ENCODE assay signal across 7 cellular contexts in the genomic region with DNA sequence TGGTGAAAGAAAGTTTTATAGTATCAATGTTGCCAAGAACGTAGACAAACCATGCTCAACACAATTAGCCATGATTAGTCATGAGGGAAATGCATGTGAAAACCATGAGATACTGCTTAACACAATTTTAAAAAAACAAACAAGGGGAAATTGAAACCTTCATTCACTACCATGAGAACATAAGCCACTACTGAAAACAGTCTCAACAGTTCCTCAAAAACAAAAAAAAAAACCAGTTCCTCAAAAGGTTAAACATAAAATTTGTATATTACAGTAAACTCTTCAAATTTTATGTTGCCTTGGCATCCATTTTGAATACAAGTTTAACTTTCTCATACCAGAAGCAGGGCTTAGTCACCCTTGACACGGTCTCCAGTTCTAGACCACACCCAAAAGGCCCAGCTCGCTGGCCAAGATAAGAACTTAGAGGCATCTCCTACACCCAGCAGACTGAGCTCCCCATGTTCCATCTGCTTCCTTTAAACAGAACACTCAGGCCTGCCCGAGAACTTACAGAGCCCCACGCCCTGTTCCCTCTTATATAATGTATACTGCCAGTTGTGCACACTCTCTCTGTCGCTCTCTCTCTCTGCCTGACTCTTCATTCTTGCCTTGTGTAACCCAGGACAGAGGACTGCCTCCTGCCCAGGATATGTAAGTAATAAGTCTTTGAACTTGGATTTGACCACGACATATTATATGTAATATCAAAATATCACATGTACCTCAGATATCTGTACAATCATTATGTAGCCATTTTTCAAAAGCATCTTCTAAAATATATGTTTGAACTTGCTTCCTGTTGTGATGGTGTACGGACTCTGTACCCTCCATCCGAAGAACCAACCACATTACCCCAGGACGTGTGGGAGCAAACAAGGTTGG.
DNase-seq lines count a peak whose midpoint lies in the region; ATAC-seq, FAIRE-seq and TF ChIP-seq lines count a peak whose summit lies in the region.

No MANE protein-coding gene starts in this region.

- H2AFZ ChIP-seq in astrocyte (ENCODE audit: low read depth, low read length) = no peak overlapping the region

- peaks cover 18% of the 10 kb centered on the region for H3K36me3 Mint-ChIP-seq in astrocyte (ENCODE audit: low read depth, unreplicated experiment)
- peaks cover 26 to 36% of the 10 kb centered on the region in 2 donors for H3K36me3 Mint-ChIP-seq in stimulated activated naive B cell treated with anti-CD40 and anti-IgM and Interleukin-4, amounts not matched to agents 10 μg/mL and 1 μg/mL and 100 μg/mL, for 72 hours

- H3K4me1 Mint-ChIP-seq in astrocyte (ENCODE audit: low read depth, unreplicated experiment) = peaks cover 53% of the 10 kb centered on the region
- H3K4me1 Mint-ChIP-seq in stimulated activated naive B cell treated with anti-CD40 and anti-IgM and Interleukin-4, amounts not matched to agents 10 μg/mL and 1 μg/mL and 100 μg/mL, for 72 hours = peaks cover 72 to 99% of the 10 kb centered on the region in 2 donors

- no peaks in the 10 kb centered on the region for H3K36me3 ChIP-seq in astrocyte (ENCODE audit: insufficient read depth, low read length)

- H3K27ac Mint-ChIP-seq in astrocyte (ENCODE audit: unreplicated experiment) = peak overlapping the region; percentile 100
- peak overlapping the region; percentile 86 for H3K27ac Mint-ChIP-seq in stimulated activated naive B cell treated with anti-CD40 and anti-IgM and Interleukin-4, amounts not matched to agents 10 μg/mL and 1 μg/mL and 100 μg/mL, for 72 hours

- H4K20me1 ChIP-seq in astrocyte (ENCODE audit: insufficient read depth, low read length) = peaks cover 46% of the 10 kb centered on the region

- no peaks in the 10 kb centered on the region for H3K9me3 Mint-ChIP-seq in astrocyte (ENCODE audit: unreplicated experiment)
- H3K9me3 Mint-ChIP-seq in stimulated activated naive B cell treated with anti-CD40 and anti-IgM and Interleukin-4, amounts not matched to agents 10 μg/mL and 1 μg/mL and 100 μg/mL, for 72 hours = peaks cover 0 to 2% of the 10 kb centered on the region in 2 donors

- H3K9me3 ChIP-seq in astrocyte (ENCODE audit: insufficient read depth, low read depth, low read length) = no peaks in the 10 kb centered on the region

- H3K4me3 Mint-ChIP-seq in astrocyte (ENCODE audit: unreplicated experiment) = peak overlapping the region; percentile 64
- peak overlapping the region; percentile 22 to 68 for H3K4me3 Mint-ChIP-seq in stimulated activated naive B cell treated with anti-CD40 and anti-IgM and Interleukin-4, amounts not matched to agents 10 μg/mL and 1 μg/mL and 100 μg/mL, for 72 hours

- no peak for FAIRE-seq in astrocyte (lab: Jason Lieb, UNC)

- H3K79me2 ChIP-seq in astrocyte (ENCODE audit: insufficient read depth, low read length) = peaks cover 87% of the 10 kb centered on the region

- no peaks in the 10 kb centered on the region for H3K27me3 ChIP-seq in astrocyte (ENCODE audit: insufficient read depth, low read length)

- peak overlapping the region; percentile 85 for H3K27ac ChIP-seq in astrocyte (ENCODE audit: low read depth, low read length)

- peak; percentile 92 for DNase-seq in RPMI7951 (ENCODE audit: low read depth)
- peak; percentile 86 for DNase-seq in astrocyte (ENCODE audit: low read depth)
- peak; percentile 29 for DNase-seq in kidney glomerular epithelial cell (lab: John Stamatoyannopoulos, UW)
- DNase-seq in stimulated activated naive B cell treated with anti-CD40 and anti-IgM and Interleukin-4, amounts not matched to agents 10 μg/mL and 1 μg/mL and 100 μg/mL, for 72 hours = peak; percentile 40
- no peak for DNase-seq in NCI-H2196 (lab: John Stamatoyannopoulos, UW; ENCODE audit: unreplicated experiment)

- peak overlapping the region; percentile 69 for H3K9ac ChIP-seq in astrocyte (ENCODE audit: low read length)

- ATAC-seq in GM18907 (IDR thresholded peaks at IDR 0.05; ENCODE audit: unreplicated experiment) (peak; percentile 56), HG03039 (IDR thresholded peaks at IDR 0.05; ENCODE audit: unreplicated experiment) (peak; percentile 44)
- ATAC-seq in stimulated activated naive B cell treated with anti-CD40 and anti-IgM and Interleukin-4, amounts not matched to agents 10 μg/mL and 1 μg/mL and 100 μg/mL, for 72 hours (replicated peaks) = peak; percentile 69 to 73

- H3K4me2 ChIP-seq in astrocyte (ENCODE audit: low read length) = peak overlapping the region; percentile 69

- no peaks in the 10 kb centered on the region for H3K27me3 Mint-ChIP-seq in astrocyte (ENCODE audit: low read depth, unreplicated experiment)
- no peaks in the 10 kb centered on the region for H3K27me3 Mint-ChIP-seq in stimulated activated naive B cell treated with anti-CD40 and anti-IgM and Interleukin-4, amounts not matched to agents 10 μg/mL and 1 μg/mL and 100 μg/mL, for 72 hours

- H3K4me3 ChIP-seq in astrocyte (ENCODE audit: insufficient read depth, low read depth, low read length) = no peak overlapping the region

- no peak for TF ChIP-seq CTCF in astrocyte (IDR thresholded peaks at IDR 0.05; ENCODE audit: insufficient read depth, low read depth, low read length)

- H3K4me1 ChIP-seq in astrocyte (ENCODE audit: insufficient read depth, low read length) = peaks cover 36% of the 10 kb centered on the region
